8 cellular contexts compared by ENCODE assay signal in the genomic region with DNA sequence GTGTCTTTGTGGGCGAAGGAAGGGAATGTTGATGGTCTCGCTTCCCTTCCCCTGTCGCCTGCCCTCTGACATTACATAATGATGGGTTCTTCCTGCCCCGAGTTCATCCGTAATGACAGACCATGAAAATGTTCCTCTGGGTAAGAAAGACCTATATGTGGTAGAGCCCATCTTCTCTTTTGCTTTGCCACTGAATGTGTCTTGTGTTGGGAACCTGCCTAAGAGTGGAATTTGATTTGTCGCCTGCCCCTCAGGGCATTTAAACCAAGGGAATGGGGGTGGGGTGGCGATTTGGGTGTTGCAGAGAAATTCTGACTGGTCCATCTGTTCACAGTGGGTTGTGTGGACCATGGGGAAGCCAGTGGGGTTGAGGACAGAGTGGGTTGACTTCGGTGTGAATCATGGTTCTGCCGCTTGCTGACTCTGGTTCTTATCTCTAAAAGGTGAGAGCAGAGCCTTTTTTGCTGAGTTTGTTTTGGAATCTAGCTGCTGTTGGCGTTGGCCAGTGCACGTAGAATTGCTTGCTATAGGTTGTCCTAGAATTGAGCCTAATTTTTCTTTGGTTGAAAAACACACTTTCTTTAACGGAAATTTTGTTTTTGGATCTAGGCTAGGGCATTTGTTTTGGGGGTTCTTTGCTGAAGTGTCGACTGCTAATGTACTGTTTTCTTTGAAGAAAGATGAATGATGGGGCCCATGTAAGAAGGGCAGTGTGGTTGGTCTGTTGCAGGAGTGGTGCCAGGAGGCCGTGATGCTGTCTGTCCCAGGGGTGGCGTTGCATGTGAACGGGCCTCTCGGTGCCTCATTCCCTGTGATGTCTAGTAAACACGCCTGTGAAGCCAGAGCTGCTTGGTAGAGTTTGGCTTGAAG. TPM values are rescaled to one million over a fixed set of nuclear protein-coding genes. Genes with fewer than 3 reads are reported as not detected.
DNase-seq lines count a peak whose midpoint lies in the region; ATAC-seq and TF ChIP-seq lines count a peak whose summit lies in the region.

No MANE protein-coding gene starts in this region.

- peak overlapping the region; percentile 91 for H3K4me3 ChIP-seq in coronary artery

- H3K36me3 Mint-ChIP-seq in natural killer cell: no peaks in the 10 kb centered on the region

- H3K27me3 Mint-ChIP-seq in natural killer cell (ENCODE audit: low read depth in 2 of 2): no peaks in the 10 kb centered on the region

- DNase-seq in NOMO-1 (lab: John Stamatoyannopoulos, UW; ENCODE audit: unreplicated experiment in 2 of 2) (peak; percentile 15 to 32), NOMO-1 treated with dmso at 0.1 percent for 144 hours (lab: John Stamatoyannopoulos, UW; ENCODE audit: unreplicated experiment) (no peak), RPMI8226 (peak; percentile 84), coronary artery (ENCODE audit: low spot score) (no peak), natural killer cell (peak; percentile 52), amygdala (lab: John Stamatoyannopoulos, UW) (no peak), NCI-H1417 (lab: John Stamatoyannopoulos, UW) (no peak)

- TF ChIP-seq CTCF in coronary artery (IDR thresholded peaks at IDR 0.05) (no peak), natural killer cell (IDR thresholded peaks at IDR 0.05) (no peak)

- ATAC-seq in natural killer cell (peak; percentile 23 to 48 (median 24)), GM21447 (IDR thresholded peaks at IDR 0.05; ENCODE audit: unreplicated experiment) (no peak)

- peak overlapping the region; percentile 98 to 99 for H3K27ac Mint-ChIP-seq in natural killer cell

- peak overlapping the region; percentile 66 to 87 for H3K27ac ChIP-seq in coronary artery

- H3K9me3 Mint-ChIP-seq in natural killer cell: no peaks in the 10 kb centered on the region

- peak overlapping the region; percentile 98 for H3K4me3 Mint-ChIP-seq in natural killer cell

- intact Hi-C loops in natural killer cell (cut with micrococcal nuclease): loop anchor here (1.0 to 5.0 kb wide), 6 partner anchors 9 to 699 kb away; no protein-coding TSS in a partner anchor

- H3K4me1 Mint-ChIP-seq in natural killer cell: peaks cover 50 to 51% of the 10 kb centered on the region in 2 donors

RNA-seq across cellular contexts. Expression of a gene that starts 1.3 kb away (rescaled TPM):
- total RNA-seq in natural killer cell: 100 to 1,000 TPM; 192 to 243 (median 225) TPM

Comparison
In these comparisons a context has a peak if more than half of its experiments do, and no peak if none do; other contexts are left out.
1. DNase-seq: peak in NOMO-1 (2 of 2), RPMI8226 (single experiment) and natural killer cell (single experiment); none in NOMO-1 treated with dmso at 0.1 percent for 144 hours (single experiment), coronary artery (single experiment), amygdala (0 of 56) and NCI-H1417 (0 of 3).